In the genomic region with DNA sequence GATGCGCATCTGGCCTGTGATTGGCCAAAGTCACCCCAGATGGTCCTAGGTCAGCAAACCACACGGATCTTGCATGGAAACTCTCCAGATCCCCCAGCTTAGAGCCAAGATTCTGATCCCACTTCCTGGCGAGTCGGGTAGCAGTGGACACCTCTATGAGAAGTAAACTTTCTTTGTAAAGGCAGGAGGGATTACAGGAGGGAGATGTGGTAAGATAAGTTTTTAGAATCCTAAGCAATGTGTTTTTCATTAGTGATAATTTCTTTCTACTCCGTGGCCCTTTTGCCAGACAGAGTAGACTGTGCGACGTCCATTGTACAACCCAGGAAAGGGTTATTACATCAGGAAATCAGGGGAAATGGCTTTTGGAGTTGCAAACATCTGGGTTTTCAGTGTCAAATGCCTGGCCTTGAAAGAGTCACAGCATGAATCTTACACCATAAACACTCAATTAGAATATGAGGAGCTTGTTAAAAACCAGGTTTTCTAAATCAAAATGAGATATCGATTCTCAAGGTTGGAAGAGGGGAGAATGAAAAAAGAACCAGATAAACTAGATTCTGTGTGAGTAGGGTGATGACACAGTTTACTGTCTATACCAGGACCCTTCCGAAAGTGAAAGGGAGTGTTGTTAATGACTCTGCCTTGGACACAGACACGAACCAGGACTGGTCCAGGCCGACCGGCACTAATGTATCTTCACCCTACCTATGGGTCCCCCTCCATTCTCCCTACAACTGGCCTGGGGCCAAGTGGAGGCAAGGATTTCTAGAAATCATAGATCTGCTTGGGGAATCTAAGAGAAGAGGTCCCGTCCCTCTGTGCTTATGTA, we compare ENCODE assay signal across 1 cellular context.
TF ChIP-seq lines count a peak whose summit lies in the region.

No MANE protein-coding gene starts in this region.

TF ChIP-seq in H1, 55 proteins besides CTCF, POLR2A, EP300 and RAD21:
- TF ChIP-seq RBBP5 (IDR thresholded peaks at IDR 0.05; ENCODE audit: borderline replicate concordance, low read depth, low read length) (no peak), KDM5A (IDR thresholded peaks at IDR 0.05; ENCODE audit: low read length) (no peak), CBX5 (IDR thresholded peaks at IDR 0.05; ENCODE audit: low read depth, low read length) (no peak), CHD1 (IDR thresholded peaks at IDR 0.05; ENCODE audit: low read depth, low read length) (no peak), RXRA (IDR thresholded peaks at IDR 0.05; ENCODE audit: insufficient read depth, low read depth, low read length) (no peak), TAF1 (IDR thresholded peaks at IDR 0.05; ENCODE audit: low read depth, low read length) (no peak), CHD2 (IDR thresholded peaks at IDR 0.05; ENCODE audit: low read length) (no peak), PHF8 (conservative IDR thresholded peaks at IDR 0.05; ENCODE audit: low read depth, low read length) (no peak), ASH2L (IDR thresholded peaks at IDR 0.05; ENCODE audit: low read length) (no peak), BCL11A (IDR thresholded peaks at IDR 0.05; ENCODE audit: low read depth in 2 of 2, low read length in 2 of 2) (no peak), TBP (IDR thresholded peaks at IDR 0.05; ENCODE audit: low read depth, low read length) (no peak), SIX5 (IDR thresholded peaks at IDR 0.05; ENCODE audit: low read depth, low read length) (no peak), JUND (IDR thresholded peaks at IDR 0.05; ENCODE audit: low read length) (no peak)
- TF ChIP-seq, protein P1, sequence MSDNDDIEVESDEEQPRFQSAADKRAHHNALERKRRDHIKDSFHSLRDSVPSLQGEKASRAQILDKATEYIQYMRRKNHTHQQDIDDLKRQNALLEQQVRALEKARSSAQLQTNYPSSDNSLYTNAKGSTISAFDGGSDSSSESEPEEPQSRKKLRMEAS (IDR thresholded peaks at IDR 0.05), result no peak
- TF ChIP-seq, protein P2, sequence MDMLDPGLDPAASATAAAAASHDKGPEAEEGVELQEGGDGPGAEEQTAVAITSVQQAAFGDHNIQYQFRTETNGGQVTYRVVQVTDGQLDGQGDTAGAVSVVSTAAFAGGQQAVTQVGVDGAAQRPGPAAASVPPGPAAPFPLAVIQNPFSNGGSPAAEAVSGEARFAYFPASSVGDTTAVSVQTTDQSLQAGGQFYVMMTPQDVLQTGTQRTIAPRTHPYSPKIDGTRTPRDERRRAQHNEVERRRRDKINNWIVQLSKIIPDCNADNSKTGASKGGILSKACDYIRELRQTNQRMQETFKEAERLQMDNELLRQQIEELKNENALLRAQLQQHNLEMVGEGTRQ (IDR thresholded peaks at IDR 0.05; ENCODE audit: low read length), result no peak
